In the genomic region with DNA sequence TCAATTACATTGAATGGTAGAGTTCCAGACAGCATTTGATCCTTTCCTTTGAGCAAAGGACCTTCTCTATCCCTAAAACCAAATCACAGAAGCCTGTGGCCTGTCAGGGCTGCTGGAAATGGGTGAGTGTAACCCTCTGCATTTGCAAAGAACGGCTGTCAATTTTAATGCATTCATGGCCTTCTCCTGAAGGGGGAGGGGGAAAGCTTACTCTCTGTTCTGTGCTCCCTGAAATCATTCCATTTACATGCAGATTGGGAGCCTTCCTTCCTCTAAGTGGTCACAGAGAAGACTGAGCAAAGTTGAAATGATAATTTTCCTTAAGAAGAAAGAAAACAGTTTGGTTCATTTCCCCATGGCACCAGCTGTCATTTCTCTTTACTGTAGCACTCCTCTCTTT, we compare ENCODE assay signal across 19 cellular contexts.
DNase-seq lines count a peak whose midpoint lies in the region; FAIRE-seq and TF ChIP-seq lines count a peak whose summit lies in the region.
"Had no signal": no experiment of that assay in that cellular context is flagged by ENCODE, and none has a peak within 500 bp of the region (broad histone marks: within the 10 kb centered on the region; RNA-seq: fewer than 3 reads in every experiment).

No MANE protein-coding gene starts in this region.

- H3K79me2 ChIP-seq in H1 (ENCODE audit: control insufficient read depth in 1 of 2, insufficient read depth in 2 of 2, low read length in 2 of 2) = no peaks in the 10 kb centered on the region

- H3K27ac Mint-ChIP-seq in CD14-positive monocyte = peak overlapping the region in 1 of 7 donors; percentile 45
- H3K27ac Mint-ChIP-seq: CD4-positive, alpha-beta memory T cell had no signal

- H3K4me3 Mint-ChIP-seq in CD14-positive monocyte = no peak overlapping the region
- H3K4me3 Mint-ChIP-seq: CD4-positive, alpha-beta memory T cell had no signal

- CTCF ChIA-PET in H1 (lab: Charles Lee; ENCODE audit: partially characterized antibody) = interaction anchor here (0.6 to 1.1 kb wide), 3 partner anchors 26 to 35 kb away, joined by 3 to 5 read pairs (median 4); no protein-coding TSS in a partner anchor

- H3K27me3 Mint-ChIP-seq in CD14-positive monocyte (ENCODE audit: low read depth in 3 of 3) = peaks cover 0 to 5% (median 0%) of the 10 kb centered on the region in 3 donors

- H3K4me1 Mint-ChIP-seq in CD14-positive monocyte = peaks cover 8% of the 10 kb centered on the region
- H3K4me1 Mint-ChIP-seq: CD4-positive, alpha-beta memory T cell had no signal

- TF ChIP-seq CTCF in H1 (IDR thresholded peaks at IDR 0.05; ENCODE audit: control extremely low read depth in 1 of 3, insufficient read depth in 1 of 3, low read depth in 1 of 3, low read length in 3 of 3) (no peak), CD14-positive monocyte (IDR thresholded peaks at IDR 0.05) (no peak)

- H3K27ac ChIP-seq in HUES64 (ENCODE audit: low read depth, low read length) (peak overlapping the region; percentile 68; the same call in 1 of the 2 replicates), H1 (ENCODE audit: low read depth, low read length) (no peak overlapping the region)

- H2BK20ac ChIP-seq in H1 (ENCODE audit: low read length) = no peak overlapping the region

- FAIRE-seq in H1 (lab: Jason Lieb, UNC) = no peak
- FAIRE-seq: G401.6, GM12892 had no signal

- no peak overlapping the region for H2AFZ ChIP-seq in H1 (ENCODE audit: low read length)

- TF ChIP-seq POLR2A in H1 (IDR thresholded peaks at IDR 0.05; ENCODE audit: control extremely low read depth in 1 of 2, low read depth in 2 of 2, low read length in 2 of 2) = no peak

- H3K9me3 Mint-ChIP-seq in CD14-positive monocyte = peaks cover 0 to 15% (median 2%) of the 10 kb centered on the region in 7 donors

- intact Hi-C loops in CD14-positive monocyte (cut with micrococcal nuclease) = no loop called here

- TF ChIP-seq RAD21 in H1 (IDR thresholded peaks at IDR 0.05 in 1 of 2, conservative IDR thresholded peaks at IDR 0.05 in 1 of 2; ENCODE audit: low read depth in 2 of 2, low read length in 2 of 2) = no peak

- no peak overlapping the region for H3K56ac ChIP-seq in H1 (replicated peaks; ENCODE audit: insufficient read length, low read depth, low read length)

- H2AK5ac ChIP-seq in H1 (ENCODE audit: low read depth, low read length) = no peak overlapping the region

- H3K27me3 ChIP-seq in HUES64 (ENCODE audit: insufficient read depth, low read length) (no peaks in the 10 kb centered on the region), H1 (replicated peaks in 1 of 4; ENCODE audit: control insufficient read depth in 3 of 4, extremely low read depth in 1 of 4, insufficient read depth in 3 of 4, low read length in 3 of 4) (no peaks in the 10 kb centered on the region)

- no peak overlapping the region for H4K5ac ChIP-seq in H1 (ENCODE audit: insufficient read length, low read depth, low read length)

- no peaks in the 10 kb centered on the region for H3K36me3 ChIP-seq in HUES64 (ENCODE audit: insufficient read depth, low read length)
- no peaks in the 10 kb centered on the region for H3K36me3 ChIP-seq in H1 (ENCODE audit: control insufficient read depth in 2 of 4, insufficient read depth in 4 of 4, low read length in 3 of 4)

- peak overlapping the region; percentile 67; the same call in 1 of the 2 replicates for H2BK5ac ChIP-seq in H1 (ENCODE audit: low read depth, low read length)

- H3K14ac ChIP-seq in H1 (ENCODE audit: insufficient read length) = no peak overlapping the region

- H3K9me3 ChIP-seq in HUES64 (ENCODE audit: insufficient read depth, low read depth, low read length) = no peaks in the 10 kb centered on the region
- H3K9me3 ChIP-seq in H1 (ENCODE audit: insufficient read depth in 2 of 2, low read depth in 1 of 2, low read length in 1 of 2) = no peaks in the 10 kb centered on the region

- no peak overlapping the region; the same call in 1 of the 2 replicates for H2BK15ac ChIP-seq in H1 (ENCODE audit: low read length)

- H2BK12ac ChIP-seq in H1 (ENCODE audit: low read depth, low read length) = no peak overlapping the region

- no peak for TF ChIP-seq EP300 in H1 (IDR thresholded peaks at IDR 0.05; ENCODE audit: borderline replicate concordance in 1 of 2, low read depth in 2 of 2, low read length in 2 of 2)

- H4K8ac ChIP-seq in H1 (ENCODE audit: extremely low read depth, insufficient read depth, low read length) = no peak overlapping the region

- H3K4me2 ChIP-seq in H1 (ENCODE audit: insufficient read depth in 1 of 2, low read depth in 2 of 2, low read length in 2 of 2) = peak overlapping the region; percentile 39 to 46

- peak overlapping the region; percentile 36 for H4K91ac ChIP-seq in H1 (replicated peaks; ENCODE audit: insufficient read length, low read length)

- peak overlapping the region; percentile 16 for H3K4ac ChIP-seq in H1 (replicated peaks; ENCODE audit: insufficient read length, low read depth, low read length)

- no peaks in the 10 kb centered on the region for H4K20me1 ChIP-seq in H1 (replicated peaks in 1 of 2; ENCODE audit: control insufficient read depth in 1 of 2, insufficient read depth in 2 of 2, low read length in 2 of 2)

- no peak overlapping the region for H3K23ac ChIP-seq in H1 (ENCODE audit: insufficient read length)

- H2BK120ac ChIP-seq in H1 (replicated peaks; ENCODE audit: low read depth, low read length) = no peak overlapping the region

- H3K9ac ChIP-seq in HUES64 (ENCODE audit: low read depth, low read length) = no peak overlapping the region
- no peak overlapping the region for H3K9ac ChIP-seq in H1 (replicated peaks in 1 of 4; ENCODE audit: extremely low read depth in 1 of 4, low read depth in 3 of 4, low read length in 3 of 4)

- H3K4me1 ChIP-seq in HUES64 (ENCODE audit: insufficient read depth, low read length) (peaks cover 56% of the 10 kb centered on the region), H1 (replicated peaks in 1 of 4; ENCODE audit: control insufficient read depth in 3 of 4, insufficient read depth in 4 of 4, low read length in 3 of 4) (peaks cover 0 to 23% (median 18%) of the 10 kb centered on the region in 4 experiments)

- no peak for DNase-seq in H1 (ENCODE audit: low read depth in 1 of 2, low spot score in 2 of 2)
- peak; percentile 24 for DNase-seq in iPS-NIHi11 (ENCODE audit: low spot score)
- no peak for DNase-seq in CD14-positive monocyte (ENCODE audit: low spot score)
- DNase-seq in ureter (ENCODE audit: low spot score) = no peak
- DNase-seq in RPMI8226 = no peak
- no peak for DNase-seq in NCI-H1092 (lab: John Stamatoyannopoulos, UW)
- DNase-seq: CD4-positive, alpha-beta memory T cell; DMS153; Kasumi-1; NCI-H1092 treated with DMSO at 0.1 percent for 48 hours; NCI-H146; NCI-H2029; NCI-H226; NCI-H524; OCI-M1; Right ventricle myocardium superior had no signal

- peak overlapping the region; percentile 22; the same call in 1 of the 2 replicates for H3K4me3 ChIP-seq in HUES64 (ENCODE audit: low read length)
- peak overlapping the region in 1 of 4 experiments; percentile 20; a peak in 1 of 8 replicates for H3K4me3 ChIP-seq in H1 (ENCODE audit: extremely low read depth in 1 of 4, insufficient read depth in 2 of 4, low read depth in 3 of 4, low read length in 4 of 4)

- 11% methylated on average over 1 of the region's 1 CpG for whole genome bisulfite sequencing in HUES64
- 35% methylated on average over 1 of the region's 1 CpG; no CpG with 5 or more reads in 1 of the 2 experiments for WGBS in H1 (ENCODE audit: extremely low coverage in 1 of 2, insufficient coverage in 1 of 2, insufficient read length in 1 of 2, insufficient replicate concordance in 2 of 2, low coverage in 1 of 2, low lambda C conversion rate in 2 of 2, missing lambda C conversion rate in 1 of 2), 2 experiments

- H3K23me2 ChIP-seq in H1 (ENCODE audit: low read depth, low read length) = no peaks in the 10 kb centered on the region

- POLR2A ChIA-PET in H1 (lab: Charles Lee; ENCODE audit: partially characterized antibody) = no interaction called here

- H3K79me1 ChIP-seq in H1 (ENCODE audit: low read depth, low read length) = no peaks in the 10 kb centered on the region

- H3K18ac ChIP-seq in H1 (ENCODE audit: extremely low read depth, low read length) = no peak overlapping the region

- H3K36me3 Mint-ChIP-seq in CD14-positive monocyte = no peaks in the 10 kb centered on the region
- H3K36me3 Mint-ChIP-seq: CD4-positive, alpha-beta memory T cell had no signal

TF ChIP-seq in H1, 55 proteins besides CTCF, POLR2A, EP300 and RAD21:
- 0 out of 2 replicates have a peak, but pooled peaks have one; percentile 35 for TF ChIP-seq SP1 (IDR thresholded peaks at IDR 0.05; ENCODE audit: low read depth, low read length)
- TF ChIP-seq CBX8 (IDR thresholded peaks at IDR 0.05; ENCODE audit: borderline replicate concordance, low read depth, low read length) = no peak
